1 cellular context compared by ENCODE assay signal in the genomic region with DNA sequence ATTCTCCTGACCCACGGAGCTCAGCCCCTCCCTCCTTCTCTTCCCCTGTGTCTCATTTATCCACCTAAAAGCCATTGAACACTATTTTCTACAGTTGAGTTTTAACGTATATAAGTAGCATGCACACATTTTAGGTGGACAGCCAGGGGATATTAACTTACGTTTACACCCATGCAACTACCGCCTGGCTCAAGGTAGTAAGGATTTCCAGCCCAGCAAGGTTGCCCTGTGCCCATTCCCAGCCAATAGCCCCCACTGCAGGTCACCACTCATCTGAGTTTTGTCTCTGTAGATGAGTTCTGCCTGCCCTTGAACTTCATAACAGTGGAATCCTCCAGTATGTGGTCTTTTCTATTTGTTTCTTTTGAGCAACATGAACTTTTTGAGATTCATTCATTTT.
TF ChIP-seq lines count a peak whose summit lies in the region.

No MANE protein-coding gene starts in this region.

TF ChIP-seq in H1, 55 proteins besides CTCF, POLR2A, EP300 and RAD21:
- no peak for TF ChIP-seq NRF1 (IDR thresholded peaks at IDR 0.05; ENCODE audit: low read depth, low read length)
- TF ChIP-seq HDAC2 (IDR thresholded peaks at IDR 0.05; ENCODE audit: borderline replicate concordance in 1 of 2, low read depth in 2 of 2, low read length in 2 of 2) = no peak
- no peak for TF ChIP-seq TEAD4 (IDR thresholded peaks at IDR 0.05; ENCODE audit: low read depth, low read length)
- no peak for TF ChIP-seq SP1 (IDR thresholded peaks at IDR 0.05; ENCODE audit: low read depth, low read length)
- no peak for TF ChIP-seq KDM4A (IDR thresholded peaks at IDR 0.05; ENCODE audit: low read depth, low read length, severe bottlenecking)
- TF ChIP-seq GABPA (IDR thresholded peaks at IDR 0.05; ENCODE audit: borderline replicate concordance, insufficient read depth, low read length) = no peak
